In genomic region chr16:11183035-11183812, GRCh38 we compare ENCODE assay signal across 1 cellular context.
TF ChIP-seq lines count a peak whose summit lies in the region.

No MANE protein-coding gene starts in this region.

TF ChIP-seq in SK-N-SH treated with all-trans-retinoic acid at 6 μM for 48 hours, 23 proteins besides CTCF, POLR2A, EP300 and RAD21 (continued from another document):
- no peak for TF ChIP-seq TSHZ2 (CRISPR knock-in tag; IDR thresholded peaks at IDR 0.05)
